ENCODE assay signal across 13 cellular contexts in the genomic region with DNA sequence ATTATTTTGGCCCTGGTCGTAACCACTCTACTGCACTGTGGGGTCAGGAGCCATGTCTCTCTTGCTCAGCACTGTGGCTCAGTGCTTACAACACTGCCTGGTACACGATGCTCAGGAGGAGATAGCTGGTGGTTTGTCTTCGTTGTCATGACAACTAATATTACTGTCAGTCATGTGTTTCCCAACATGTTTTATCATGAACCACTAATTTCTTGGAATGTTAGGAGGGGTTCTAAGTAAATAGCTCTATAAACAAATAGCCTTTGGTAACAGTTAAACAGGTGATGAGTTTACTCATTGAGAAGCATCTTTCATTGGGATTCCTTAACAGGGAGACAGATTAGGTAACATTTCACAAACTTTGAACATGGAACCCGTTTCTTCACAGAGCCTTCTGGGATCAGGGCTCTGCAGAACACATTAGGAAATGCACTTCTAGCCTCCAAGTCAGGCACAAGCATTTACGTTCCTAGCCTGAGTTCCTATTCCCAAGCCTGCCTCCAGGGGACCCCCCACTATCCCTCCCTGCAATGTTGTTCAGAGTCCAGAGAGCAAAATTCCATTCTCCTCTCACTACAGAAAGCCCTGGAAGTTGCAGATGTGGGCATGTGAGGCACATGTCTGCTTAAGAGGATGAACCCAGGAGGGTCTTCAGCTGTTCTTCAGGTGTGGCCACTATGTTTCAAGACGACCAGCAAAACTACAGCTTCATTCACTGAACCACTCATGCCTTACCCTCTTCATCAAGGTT. TPM values are rescaled to one million over a fixed set of nuclear protein-coding genes. Genes with fewer than 3 reads are reported as not detected.
DNase-seq lines count a peak whose midpoint lies in the region; ATAC-seq and TF ChIP-seq lines count a peak whose summit lies in the region.
"Had no signal": no experiment of that assay in that cellular context is flagged by ENCODE, and none has a peak within 500 bp of the region (broad histone marks: within the 10 kb centered on the region; RNA-seq: fewer than 3 reads in every experiment).

No MANE protein-coding gene starts in this region.

- H3K9me2 ChIP-seq in OCI-LY7 (ENCODE audit: insufficient read depth, low read length): no peaks in the 10 kb centered on the region

- no peak for DNase-seq in OCI-LY7 (ENCODE audit: low spot score)
- DNase-seq in epithelial cell of proximal tubule (ENCODE audit: low read depth): peak; percentile 10
- DNase-seq in trophoblast cell: peak; percentile 37 to 74
- no peak for DNase-seq in NCI-H345 (lab: John Stamatoyannopoulos, UW)
- DNase-seq in NCI-H2029 treated with DMSO at 0.1 percent for 48 hours (lab: John Stamatoyannopoulos, UW): no peak
- DNase-seq: activated naive CD8-positive, alpha-beta T cell treated with anti-CD3 and anti-CD28 coated beads, Interleukin-2, amount 10 ng/mL, durations not matched to agents 7 days and 5 days; erythroblast; psoas muscle; uterus had no signal

- intact Hi-C loops in OCI-LY7 (cut with micrococcal nuclease; ENCODE audit: unreplicated experiment): no loop called here

- no TSS peak for BruUV-seq in OCI-LY7 (replicated peaks; lab: Mats Ljungman, UMichigan)

- H3K4me2 ChIP-seq in OCI-LY7 (ENCODE audit: low read length) (no peak overlapping the region), trophoblast cell (ENCODE audit: low read length) (no peak overlapping the region)

- no peaks in the 10 kb centered on the region for H4K20me1 ChIP-seq in OCI-LY7 (ENCODE audit: insufficient read depth, low read length)

- H4K12ac ChIP-seq in trophoblast cell (ENCODE audit: low read depth, low read length): no peak overlapping the region

- TF ChIP-seq CTCF in GM12874 (IDR thresholded peaks at IDR 0.05; ENCODE audit: insufficient read depth, low read depth, low read length) (0 out of 2 replicates have a peak, but pooled peaks have one; percentile 2), OCI-LY7 (conservative IDR thresholded peaks at IDR 0.05; ENCODE audit: low read length) (peak; percentile 23; the same call in 1 of the 2 replicates), epithelial cell of proximal tubule (conservative IDR thresholded peaks at IDR 0.05; ENCODE audit: low read depth, low read length) (peak; percentile 41)

- CTCF ChIA-PET in OCI-LY7 (lab: Charles Lee; ENCODE audit: unreplicated experiment): no interaction called here

- H2BK120ac ChIP-seq in trophoblast cell (ENCODE audit: insufficient read depth, low read length, poor library complexity): no peak overlapping the region

- no peaks in the 10 kb centered on the region for H3K79me1 ChIP-seq in trophoblast cell (ENCODE audit: low read length)

- POLR2A ChIA-PET in OCI-LY7 (lab: Charles Lee): no interaction called here

- H3K27ac ChIP-seq in OCI-LY7 (ENCODE audit: low read depth, low read length, poor library complexity, severe bottlenecking) (no peak overlapping the region), trophoblast cell (ENCODE audit: low read depth, low read length) (no peak overlapping the region)
- H3K27ac ChIP-seq: psoas muscle, uterus had no signal

- H4K8ac ChIP-seq in trophoblast cell (ENCODE audit: low read depth, low read length): no peak overlapping the region

- H3K9ac ChIP-seq in trophoblast cell (ENCODE audit: low read length): no peak overlapping the region

- no peaks in the 10 kb centered on the region for H3K27me3 ChIP-seq in trophoblast cell (ENCODE audit: insufficient read depth, low read length)
- H3K27me3 ChIP-seq: uterus had no signal

- WGBS in trophoblast cell (ENCODE audit: extremely low coverage, insufficient coverage, insufficient read length): no CpG with 5 or more reads among the region's 6 CpGs

- H3K79me2 ChIP-seq in OCI-LY7 (ENCODE audit: insufficient read depth, low read depth, low read length) (no peaks in the 10 kb centered on the region), trophoblast cell (ENCODE audit: control insufficient read depth, insufficient read depth, low read length, poor library complexity) (no peaks in the 10 kb centered on the region)

- no peak overlapping the region for H2BK5ac ChIP-seq in trophoblast cell (ENCODE audit: low read depth, low read length, poor library complexity)

- H2BK12ac ChIP-seq in trophoblast cell (ENCODE audit: low read length): no peak overlapping the region

- no peak overlapping the region for H3K14ac ChIP-seq in trophoblast cell (ENCODE audit: low read length)

- ATAC-seq in HG03196 (IDR thresholded peaks at IDR 0.05; ENCODE audit: unreplicated experiment): no peak
- ATAC-seq: activated CD4-positive, CD25-positive, alpha-beta regulatory T cell treated with anti-CD3 and anti-CD28 coated beads, Interleukin-2, amount 50 U/mL, for 24 hours; Right ventricle myocardium inferior had no signal

- no peak overlapping the region for H3K18ac ChIP-seq in trophoblast cell (ENCODE audit: low read length)

- no peaks in the 10 kb centered on the region for H3K4me1 ChIP-seq in OCI-LY7 (ENCODE audit: insufficient read depth, low read length, poor library complexity, severe bottlenecking)
- no peaks in the 10 kb centered on the region for H3K4me1 ChIP-seq in trophoblast cell (ENCODE audit: control insufficient read depth in 1 of 2, insufficient read depth in 2 of 2, low read length in 2 of 2)
- H3K4me1 ChIP-seq: psoas muscle, uterus had no signal

- H3K9me3 ChIP-seq in OCI-LY7 (ENCODE audit: low read length): no peaks in the 10 kb centered on the region; the same call in 1 of the 2 replicates
- peaks cover under 1% of the 10 kb centered on the region for H3K9me3 ChIP-seq in trophoblast cell (ENCODE audit: insufficient read depth, low read depth, low read length)
- H3K9me3 ChIP-seq: psoas muscle, uterus had no signal

- H3K36me3 ChIP-seq in OCI-LY7 (ENCODE audit: insufficient read depth, low read length) (peaks cover 2% of the 10 kb centered on the region; the same call in 1 of the 2 replicates), trophoblast cell (ENCODE audit: control insufficient read depth in 1 of 2, insufficient read depth in 2 of 2, low read length in 2 of 2) (peaks cover 0 to 1% of the 10 kb centered on the region in 2 experiments)
- H3K36me3 ChIP-seq: uterus had no signal

- H3K4me3 ChIP-seq in OCI-LY7 (ENCODE audit: low read depth, low read length, poor library complexity, severe bottlenecking): no peak overlapping the region
- H3K4me3 ChIP-seq in epithelial cell of proximal tubule (ENCODE audit: low read depth, low read length): no peak overlapping the region
- no peak overlapping the region for H3K4me3 ChIP-seq in trophoblast cell (ENCODE audit: low read depth, low read length)
- H3K4me3 ChIP-seq: psoas muscle, uterus had no signal

- no peak overlapping the region for H2AFZ ChIP-seq in OCI-LY7 (ENCODE audit: low read length)
- no peak overlapping the region for H2AFZ ChIP-seq in trophoblast cell (ENCODE audit: insufficient read depth, low read length, poor library complexity)

- H3K4ac ChIP-seq in trophoblast cell (ENCODE audit: low read depth, low read length): no peak overlapping the region

- H3K23ac ChIP-seq in trophoblast cell (ENCODE audit: low read length): no peak overlapping the region

- no peak overlapping the region for H4K91ac ChIP-seq in trophoblast cell (ENCODE audit: low read depth, low read length)

- H2AK5ac ChIP-seq in trophoblast cell (ENCODE audit: low read length): no peak overlapping the region

RNA-seq across cellular contexts. Expression of a gene that starts 6.4 kb away (rescaled TPM):
- total RNA-seq in OCI-LY7 (2014; rRNA removed; shearing (Covaris generic)): 0.33 and 1.2 TPM in 2 replicates
- total RNA-seq in OCI-LY7 (2022): 0.72 and 0.79 TPM in 2 replicates
- 0.14 and 0.75 TPM in 2 replicates for total RNA-seq in epithelial cell of proximal tubule
- 0.17 and 0.23 TPM in 2 replicates for polyA plus RNA-seq in trophoblast cell (2013)

Comparison
In these comparisons a context has a peak if more than half of its experiments do, and no peak if none do; other contexts are left out.
1. DNase-seq: peak in epithelial cell of proximal tubule (single experiment) and trophoblast cell (2 of 2); none in OCI-LY7 (single experiment), NCI-H345 (single experiment) and NCI-H2029 treated with DMSO at 0.1 percent for 48 hours (single experiment).
2. Peak in every context shown above with its lines, with median percentiles within 50 percentile points of each other: CTCF ChIP-seq.